In the genomic region with DNA sequence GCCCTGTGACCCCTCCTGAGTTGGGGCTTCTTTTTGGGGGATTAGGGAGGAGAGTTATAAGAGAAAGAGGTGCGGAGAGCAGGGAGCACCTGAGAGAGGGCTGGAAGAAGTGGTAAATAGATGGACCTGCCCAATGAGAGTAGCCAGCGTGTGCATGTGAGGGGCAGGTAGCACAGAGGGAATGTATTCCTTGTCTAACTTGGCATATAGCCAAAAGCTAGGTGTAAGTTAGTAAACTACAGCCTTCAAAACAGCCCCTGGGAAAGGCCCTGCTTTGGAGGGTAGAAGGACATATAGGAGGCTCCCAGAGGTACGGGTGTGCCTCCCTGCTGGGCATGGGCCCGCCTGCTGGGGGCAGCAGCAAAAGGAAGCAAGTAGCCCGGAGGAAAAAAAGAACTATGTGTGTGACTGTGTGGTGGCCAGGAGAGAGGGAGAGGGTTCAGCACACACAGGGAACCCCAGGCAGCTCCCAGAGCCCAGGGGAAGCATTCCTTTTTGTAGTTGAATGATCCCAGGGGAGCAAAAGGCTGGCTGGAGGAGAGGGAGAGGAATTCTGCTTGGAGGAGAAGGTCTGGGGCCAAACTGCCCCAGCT, we compare ENCODE assay signal across 8 cellular contexts. TPM values are rescaled to one million over a fixed set of nuclear protein-coding genes. Genes with fewer than 3 reads are reported as not detected.
A peak's percentile ranks its signal among the peaks of the same experiment; 100 is the strongest.
DNase-seq lines count a peak whose midpoint lies in the region; ATAC-seq, FAIRE-seq and TF ChIP-seq lines count a peak whose summit lies in the region.
"Had no signal": no experiment of that assay in that cellular context is flagged by ENCODE, and none has a peak within 500 bp of the region (broad histone marks: within the 10 kb centered on the region; RNA-seq: fewer than 3 reads in every experiment).

No MANE protein-coding gene starts in this region.

- no peak overlapping the region for H3K9ac ChIP-seq in K562 (ENCODE audit: insufficient read depth in 1 of 2, low read depth in 2 of 2, low read length in 2 of 2)

- no peak overlapping the region for H3K4me3 Mint-ChIP-seq in HFFc6
- H3K4me3 Mint-ChIP-seq in nephron progenitor cell = peak overlapping the region; percentile 29
- H3K4me3 Mint-ChIP-seq in T-cell = no peak overlapping the region

- ATAC-seq in K562 = peak; percentile 63
- ATAC-seq in T-cell (replicated peaks in 1 of 4) = no peak
- ATAC-seq in HG03565 (IDR thresholded peaks at IDR 0.05; ENCODE audit: unreplicated experiment) = no peak
- ATAC-seq: sciatic nerve had no signal

- TF ChIP-seq EP300 in K562 (IDR thresholded peaks at IDR 0.05; ENCODE audit: low read length) = no peak

- POLR2A ChIA-PET in K562 (lab: Yijun Ruan, JAX) (interaction anchor here (0.6 to 0.8 kb wide), 5 partner anchors 13 to 334 kb away, joined by 3 to 4 read pairs (median 3); no protein-coding TSS in a partner anchor), T-cell (lab: Charles Lee) (no interaction called here)

- H3K9me3 Mint-ChIP-seq in HFFc6 (no peaks in the 10 kb centered on the region), nephron progenitor cell (no peaks in the 10 kb centered on the region), T-cell (no peaks in the 10 kb centered on the region)

- no peak overlapping the region for H3K4me2 ChIP-seq in K562 (ENCODE audit: insufficient read depth, low read length)

- TF ChIP-seq POLR2A in K562 (conservative IDR thresholded peaks at IDR 0.05) = no peak

- H4K20me1 ChIP-seq in K562 (replicated peaks; ENCODE audit: control insufficient read depth, insufficient read depth, low read length) = no peaks in the 10 kb centered on the region

- intact Hi-C loops in K562 (cut with micrococcal nuclease) = no loop called here

- H3K27ac Mint-ChIP-seq in HFFc6 (no peak overlapping the region), nephron progenitor cell (peak overlapping the region; percentile 79), T-cell (no peak overlapping the region)

- no peaks in the 10 kb centered on the region for H3K36me3 ChIP-seq in K562 (ENCODE audit: control insufficient read depth, insufficient read depth, low read length)

- no peak for FAIRE-seq in K562 (lab: Jason Lieb, UNC)

- H3K9me1 ChIP-seq in K562 (ENCODE audit: control insufficient read depth, insufficient read depth, low read length) = no peaks in the 10 kb centered on the region

- H3K27me3 ChIP-seq in K562 (ENCODE audit: control insufficient read depth in 2 of 2, insufficient read depth in 2 of 2, low read length in 2 of 2) = peaks cover 3 to 43% of the 10 kb centered on the region in 2 experiments; a peak in 4 of 5 replicates

- peak; percentile 16; the same call in 1 of the 2 replicates for TF ChIP-seq CTCF in HFFc6 (IDR thresholded peaks at IDR 0.05)
- peak; percentile 26 to 34 (median 28); a peak in 4 of 6 replicates for TF ChIP-seq CTCF in K562 (IDR thresholded peaks at IDR 0.05 in 2 of 3, conservative IDR thresholded peaks at IDR 0.05 in 1 of 3; ENCODE audit: insufficient read depth in 2 of 3, low read depth in 1 of 3, low read length in 3 of 3)
- no peak for TF ChIP-seq CTCF in nephron progenitor cell (IDR thresholded peaks at IDR 0.05)

- in situ Hi-C loops in K562 (cut with MboI) = no loop called here
- in situ Hi-C loops in KBM-7 (cut with MboI; ENCODE audit: low pct_unique_long_range_greater_than_20kb, low sequenced_read_pairs) = no loop called here

- H3K36me3 Mint-ChIP-seq in HFFc6 (ENCODE audit: low read depth) (no peaks in the 10 kb centered on the region), nephron progenitor cell (ENCODE audit: low read depth) (peaks cover 35% of the 10 kb centered on the region), T-cell (no peaks in the 10 kb centered on the region)

- H3K4me1 Mint-ChIP-seq in HFFc6 (ENCODE audit: low read depth) (peaks cover 35% of the 10 kb centered on the region), nephron progenitor cell (peaks cover 76% of the 10 kb centered on the region), T-cell (peaks cover 0 to 6% (median 3%) of the 10 kb centered on the region in 3 donors)

- WGBS in K562 (ENCODE audit: insufficient coverage, low coverage, missing lambda C conversion rate) = 4% methylated on average over 5 of the region's 5 CpGs

- no peaks in the 10 kb centered on the region; the same call in 1 of the 2 replicates for H3K9me3 ChIP-seq in K562 (replicated peaks; ENCODE audit: control insufficient read depth, insufficient read depth, low read depth, low read length)

- DNase-seq in ELF-1 (ENCODE audit: low read depth, low spot score) (peak; percentile 49), HFFc6 (no peak), K562 (ENCODE audit: extremely low read depth in 1 of 4, low spot score in 3 of 4) (peak in 2 of 4 experiments; percentile 3 to 16), nephron progenitor cell (no peak), KBM-7 (no peak), T-cell (no peak)

- TF ChIP-seq RAD21 in K562 (CRISPR knock-in tag; conservative IDR thresholded peaks at IDR 0.05 in 1 of 2, IDR thresholded peaks at IDR 0.05 in 1 of 2) = no peak

- H3K27ac ChIP-seq in K562 (ENCODE audit: extremely low read depth, low read depth, low read length) = no peak overlapping the region

- no peaks in the 10 kb centered on the region for H3K4me1 ChIP-seq in K562 (replicated peaks in 1 of 2; ENCODE audit: control insufficient read depth in 2 of 2, insufficient read depth in 2 of 2, low read length in 2 of 2)

- H2AFZ ChIP-seq in K562 (ENCODE audit: low read depth, low read length) = no peak overlapping the region

- no TSS peak for BruUV-seq in K562 (replicated peaks; lab: Mats Ljungman, UMichigan)

- CTCF ChIA-PET in K562 (lab: Yijun Ruan, JAX; ENCODE audit: low intra/inter-chr PET ratio) = no interaction called here
- CTCF ChIA-PET in T-cell (lab: Charles Lee) = no interaction called here

- H3K79me2 ChIP-seq in K562 (ENCODE audit: control insufficient read depth, insufficient read depth, low read length) = no peaks in the 10 kb centered on the region

- H3K4me3 ChIP-seq in K562 = no peak overlapping the region

- H3K27me3 Mint-ChIP-seq in HFFc6 (ENCODE audit: insufficient read depth) (peaks cover 5% of the 10 kb centered on the region), nephron progenitor cell (ENCODE audit: low read depth, poor library complexity) (peaks cover 5% of the 10 kb centered on the region), T-cell (peaks cover 3 to 4% of the 10 kb centered on the region in 2 donors)

TF ChIP-seq in K562, 482 proteins besides CTCF, POLR2A, EP300 and RAD21:
- TF ChIP-seq STAT5B (CRISPR knock-in tag; IDR thresholded peaks at IDR 0.05) (no peak), BDP1 (IDR thresholded peaks at IDR 0.05; ENCODE audit: insufficient read depth, insufficient read length) (no peak), RCOR1 (IDR thresholded peaks at IDR 0.05; ENCODE audit: borderline replicate concordance in 1 of 2, low read depth in 2 of 2, low read length in 2 of 2) (no peak), ZNF184 (CRISPR knock-in tag; IDR thresholded peaks at IDR 0.05) (no peak), TAF7 (tag; IDR thresholded peaks at IDR 0.05) (no peak), NFIX (CRISPR knock-in tag; IDR thresholded peaks at IDR 0.05; ENCODE audit: low read depth) (peak; percentile 65), ZC3H11A (IDR thresholded peaks at IDR 0.05; ENCODE audit: low read depth, low read length) (no peak), KLF13 (tag; IDR thresholded peaks at IDR 0.05; ENCODE audit: borderline replicate concordance, low read depth) (no peak), TRIM28 (IDR thresholded peaks at IDR 0.05) (no peak), NFIC (IDR thresholded peaks at IDR 0.05) (peak; percentile 86), ZNF551 (CRISPR knock-in tag; IDR thresholded peaks at IDR 0.05) (no peak)

RNA-seq across cellular contexts. Expression of gene TCF7L1, which starts 48.0 kb away (rescaled TPM):
- total RNA-seq in HFFc6 (2021; fragmentation: NEBNext Ultra II Directional; extraction: Animal tissue kit (Norgen Biotek cat#: 25700)) = 10 to 100 TPM in 1 of 6 experiments, 1 to 10 TPM in 5; 2.6 to 10.3 (median 9.4) TPM
- total RNA-seq in K562 (2011; cell fraction: chromatin; rRNA removed; ENCODE audit: low replicate concordance) = 0.23 TPM in 1 of 2 replicates, not detected in the other
- not detected in 2 replicates for total RNA-seq in K562 (2011; cell fraction: nucleolus; rRNA removed)
- total RNA-seq in K562 (2011; cell fraction: nucleoplasm; rRNA removed) = not detected in 2 replicates
- not detected in 2 replicates for total RNA-seq in K562 (2014; rRNA removed)
- not detected in 2 replicates for total RNA-seq in K562 (2014; rRNA removed; fragmentation: Illumina TruSeq; extraction: Trizol)
- total RNA-seq in K562 (2015; rRNA removed; fragmentation: Illumina TruSeq; extraction: Trizol) = not detected in 2 replicates
- total RNA-seq in K562 (2021) = 0.11 and 0.13 TPM in 2 replicates
- polyA plus RNA-seq in K562 (2011; rRNA removed) = not detected in 2 replicates
- 0.03 TPM in 1 of 2 replicates, not detected in the other for polyA plus RNA-seq in K562 (2011; cell fraction: cytosol; rRNA removed)
- 0.07 TPM in 1 of 2 replicates, not detected in the other for polyA plus RNA-seq in K562 (2011; cell fraction: nucleus; rRNA removed)
- polyA plus RNA-seq in K562 (2012) = 0.17 and 0.21 TPM in 2 replicates
- 0.07 and 0.09 TPM in 2 replicates for polyA plus RNA-seq in K562 (2014; fragmentation: Illumina TruSeq; extraction: Trizol)
- polyA plus RNA-seq in K562 (2014; fragmentation: Nextera tagmentation; extraction: Ambion mirVana) = under 1 TPM in 1 of 2 experiments, not detected in 1; 0.04 TPM
- 0.03 and 0.05 TPM in 2 replicates for polyA plus RNA-seq in K562 (2014; rRNA removed)
- polyA minus RNA-seq in K562 (2011; rRNA and poly(A)+ RNA removed) = not detected in 2 replicates
- not detected in 2 replicates for polyA minus RNA-seq in K562 (2011; cell fraction: cytosol; rRNA and poly(A)+ RNA removed)
- not detected in 2 replicates for polyA minus RNA-seq in K562 (2011; cell fraction: nucleus; rRNA and poly(A)+ RNA removed)
- under 1 TPM in 3 of 5 donors, not detected in 2; 0.07 to 0.16 (median 0.15) TPM for total RNA-seq in T-cell
